In the genomic region with DNA sequence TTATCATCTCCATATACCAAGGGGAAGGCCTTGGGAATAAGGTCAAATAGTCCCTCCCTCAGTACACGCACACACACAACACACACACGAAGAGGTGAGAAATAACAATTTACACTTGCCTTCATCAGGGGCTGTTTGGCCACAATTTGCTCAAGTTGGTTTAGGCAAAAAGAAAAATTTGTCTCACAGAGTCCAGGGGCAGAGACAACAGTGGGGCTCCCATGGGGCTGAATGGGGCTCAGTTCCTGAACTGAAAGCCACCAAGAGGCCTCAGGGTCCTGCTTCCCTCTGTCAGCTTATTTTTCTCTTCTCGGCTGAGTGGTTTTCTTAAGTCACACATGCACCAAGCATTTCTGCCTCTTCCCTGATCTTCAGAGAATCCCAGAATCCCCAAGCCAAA, we compare ENCODE assay signal across 33 cellular contexts. TPM values are rescaled to one million over a fixed set of nuclear protein-coding genes. Genes with fewer than 3 reads are reported as not detected.
"Had no signal": no experiment of that assay in that cellular context is flagged by ENCODE, and none has a peak within 500 bp of the region (broad histone marks: within the 10 kb centered on the region; RNA-seq: fewer than 3 reads in every experiment).

No MANE protein-coding gene starts in this region.

- H3K4me3 ChIP-seq: ascending aorta, breast epithelium, cardiac muscle cell, colonic mucosa, esophagus muscularis mucosa, gastroesophageal sphincter, heart right ventricle had no signal

- H3K27me3 Mint-ChIP-seq: activated CD4-positive, alpha-beta memory T cell treated with anti-CD3 and anti-CD28 coated beads, Interleukin-2, amount 10 ng/mL, durations not matched to agents 7 days and 5 days; brain had no signal

- ATAC-seq: activated CD4-positive, alpha-beta T cell treated with anti-CD3 and anti-CD28 coated beads for 36 hours; activated naive CD4-positive, alpha-beta T cell treated with anti-CD3 and anti-CD28 coated beads, Interleukin-2, amount 50 U/mL, for 72 hours; activated T-cell treated with anti-CD3 and anti-CD28 coated beads, Interleukin-2, amount 50 U/mL, for 72 hours; foreskin keratinocyte; gastroesophageal sphincter; heart right ventricle; T-helper 17 cell had no signal

- H3K4me1 ChIP-seq: ascending aorta, breast epithelium, colonic mucosa, esophagus muscularis mucosa, foreskin keratinocyte, gastroesophageal sphincter had no signal

- H3K4me3 Mint-ChIP-seq: activated CD4-positive, alpha-beta memory T cell treated with anti-CD3 and anti-CD28 coated beads, Interleukin-2, amount 10 ng/mL, durations not matched to agents 7 days and 5 days; activated CD4-positive, alpha-beta T cell treated with anti-CD3 and anti-CD28 coated beads for 36 hours; activated CD4-positive, alpha-beta T cell treated with anti-CD3 and anti-CD28 coated beads, Interleukin-2, amount 10 ng/mL, durations not matched to agents 24 days and 14 days; activated naive CD4-positive, alpha-beta T cell treated with anti-CD3 and anti-CD28 coated beads, Interleukin-2, amount 10 ng/mL, durations not matched to agents 7 days and 5 days; activated naive CD8-positive, alpha-beta T cell treated with anti-CD3 and anti-CD28 coated beads, Interleukin-2, amount 10 ng/mL, durations not matched to agents 7 days and 5 days; activated T-cell treated with anti-CD3 and anti-CD28 coated beads, Interleukin-2, amount 50 U/mL, for 24 hours; activated T-cell treated with anti-CD3 and anti-CD28 coated beads, Interleukin-2, amount 50 U/mL, for 72 hours; brain; T-helper 17 cell; T-helper 2 cell treated with Interferon-gamma antibody and Interleukin-4, amounts not matched to agents 5 μg/mL and 100 μg/mL, for 36 hours had no signal

- H3K36me3 Mint-ChIP-seq: activated naive CD4-positive, alpha-beta T cell treated with anti-CD3 and anti-CD28 coated beads, Interleukin-2, amount 10 ng/mL, durations not matched to agents 7 days and 5 days; activated naive CD4-positive, alpha-beta T cell treated with anti-CD3 and anti-CD28 coated beads, Interleukin-2, amount 50 U/mL, for 72 hours; activated naive CD8-positive, alpha-beta T cell treated with anti-CD3 and anti-CD28 coated beads, Interleukin-2, amount 10 ng/mL, durations not matched to agents 7 days and 5 days; brain had no signal

- H3K9me3 ChIP-seq: ascending aorta, breast epithelium, colonic mucosa, esophagus muscularis mucosa, gastroesophageal sphincter, heart right ventricle had no signal

- H3K27ac ChIP-seq: ascending aorta, breast epithelium, cardiac muscle cell, colonic mucosa, esophagus muscularis mucosa, foreskin keratinocyte, gastroesophageal sphincter, heart right ventricle had no signal

- H3K27me3 ChIP-seq: ascending aorta, breast epithelium, cardiac muscle cell, colonic mucosa, foreskin keratinocyte had no signal

- H3K36me3 ChIP-seq: ascending aorta, breast epithelium, cardiac muscle cell, colonic mucosa, esophagus muscularis mucosa, gastroesophageal sphincter, heart right ventricle had no signal

- H3K9me3 Mint-ChIP-seq: activated CD4-positive, alpha-beta T cell treated with anti-CD3 and anti-CD28 coated beads, Interleukin-2, amount 10 ng/mL, durations not matched to agents 24 days and 14 days; activated naive CD4-positive, alpha-beta T cell treated with anti-CD3 and anti-CD28 coated beads, Interleukin-2, amount 50 U/mL, for 72 hours; T-helper 2 cell treated with Interferon-gamma antibody and Interleukin-4, amounts not matched to agents 5 μg/mL and 100 μg/mL, for 36 hours had no signal

- H3K27ac Mint-ChIP-seq: activated CD4-positive, alpha-beta memory T cell treated with anti-CD3 and anti-CD28 coated beads, Interleukin-2, amount 10 ng/mL, durations not matched to agents 7 days and 5 days; activated CD4-positive, alpha-beta T cell treated with anti-CD3 and anti-CD28 coated beads for 36 hours; activated CD4-positive, alpha-beta T cell treated with anti-CD3 and anti-CD28 coated beads, Interleukin-2, amount 10 ng/mL, durations not matched to agents 24 days and 14 days; activated naive CD4-positive, alpha-beta T cell treated with anti-CD3 and anti-CD28 coated beads, Interleukin-2, amount 10 ng/mL, durations not matched to agents 7 days and 5 days; activated naive CD4-positive, alpha-beta T cell treated with anti-CD3 and anti-CD28 coated beads, Interleukin-2, amount 50 U/mL, for 72 hours; activated naive CD8-positive, alpha-beta T cell treated with anti-CD3 and anti-CD28 coated beads, Interleukin-2, amount 10 ng/mL, durations not matched to agents 7 days and 5 days; activated T-cell treated with anti-CD3 and anti-CD28 coated beads, Interleukin-2, amount 50 U/mL, for 24 hours; activated T-cell treated with anti-CD3 and anti-CD28 coated beads, Interleukin-2, amount 50 U/mL, for 72 hours; brain; T-helper 17 cell; T-helper 2 cell treated with Interferon-gamma antibody and Interleukin-4, amounts not matched to agents 5 μg/mL and 100 μg/mL, for 36 hours had no signal

- DNase-seq: activated CD4-positive, alpha-beta memory T cell treated with anti-CD3 and anti-CD28 coated beads, Interleukin-2, amount 10 ng/mL, durations not matched to agents 7 days and 5 days; activated CD4-positive, alpha-beta T cell treated with anti-CD3 and anti-CD28 coated beads for 36 hours; activated CD4-positive, alpha-beta T cell treated with anti-CD3 and anti-CD28 coated beads, Interleukin-2, amount 10 ng/mL, durations not matched to agents 24 days and 14 days; activated CD4-positive, CD25-positive, alpha-beta regulatory T cell; activated CD4-positive, CD25-positive, alpha-beta regulatory T cell treated with anti-CD3 and anti-CD28 coated beads, Interleukin-2, amount 50 U/mL, for 72 hours; activated CD8-positive, alpha-beta memory T cell treated with anti-CD3 and anti-CD28 coated beads, Interleukin-2, amount 50 U/mL, for 48 hours; activated gamma-delta T cell; activated naive CD4-positive, alpha-beta T cell; activated naive CD4-positive, alpha-beta T cell treated with anti-CD3 and anti-CD28 coated beads, Interleukin-2, amount 10 ng/mL, durations not matched to agents 7 days and 5 days; activated naive CD8-positive, alpha-beta T cell treated with anti-CD3 and anti-CD28 coated beads, Interleukin-2, amount 10 ng/mL, durations not matched to agents 7 days and 5 days; activated T-cell treated with anti-CD3 and anti-CD28 coated beads for 4 hours; activated T-cell treated with anti-CD3 and anti-CD28 coated beads, Interleukin-2, amount 50 U/mL, for 24 hours; activated T-cell treated with anti-CD3 and anti-CD28 coated beads, Interleukin-2, amount 50 U/mL, for 72 hours; central memory CD4-positive, alpha-beta T cell; cerebellar nuclear complex; colonic mucosa; effector memory CD4-positive, alpha-beta T cell; erythroblast; foreskin keratinocyte; heart right ventricle; T-helper 1 cell; T-helper 17 cell; T1000 had no signal

RNA-seq across cellular contexts. Expression of a gene that starts 35.5 kb away (rescaled TPM):
- total RNA-seq: activated CD4-positive, alpha-beta memory T cell treated with anti-CD3 and anti-CD28 coated beads, Interleukin-2, amount 10 ng/mL, durations not matched to agents 7 days and 5 days; activated CD4-positive, alpha-beta T cell treated with anti-CD3 and anti-CD28 coated beads for 36 hours; activated CD4-positive, alpha-beta T cell treated with anti-CD3 and anti-CD28 coated beads, Interleukin-2, amount 10 ng/mL, durations not matched to agents 24 days and 14 days; activated naive CD4-positive, alpha-beta T cell treated with anti-CD3 and anti-CD28 coated beads, Interleukin-2, amount 50 U/mL, for 72 hours; activated naive CD8-positive, alpha-beta T cell treated with anti-CD3 and anti-CD28 coated beads, Interleukin-2, amount 10 ng/mL, durations not matched to agents 7 days and 5 days; activated T-cell treated with anti-CD3 and anti-CD28 coated beads, Interleukin-2, amount 50 U/mL, for 72 hours; ascending aorta; dermis microvascular lymphatic vessel endothelial cell; foreskin keratinocyte; glomerular endothelial cell; heart right ventricle; T-helper 17 cell had no signal
- polyA plus RNA-seq: foreskin keratinocyte, heart right ventricle had no signal
